ENCODE assay signal across 8 cellular contexts in genomic region chr9:120869360-120869687, GRCh38.
DNase-seq lines count a peak whose midpoint lies in the region; ATAC-seq and TF ChIP-seq lines count a peak whose summit lies in the region.

No MANE protein-coding gene starts in this region.

- H3K27me3 ChIP-seq in BLaER1: no peaks in the 10 kb centered on the region
- H3K27me3 ChIP-seq in OCI-LY3 (ENCODE audit: low read depth, low read length): no peaks in the 10 kb centered on the region
- H3K27me3 ChIP-seq in endocrine pancreas (ENCODE audit: control insufficient read depth, insufficient read depth, low read length): no peaks in the 10 kb centered on the region

- peak overlapping the region; percentile 66 for H3K9ac ChIP-seq in BLaER1
- no peak overlapping the region for H3K9ac ChIP-seq in OCI-LY3 (ENCODE audit: low read length)
- peak overlapping the region; percentile 60 for H3K9ac ChIP-seq in endocrine pancreas (ENCODE audit: control insufficient read depth, insufficient read depth, low read length)

- H3K4me1 Mint-ChIP-seq in nephron progenitor cell: peaks cover 36% of the 10 kb centered on the region

- H3K9me3 ChIP-seq in BLaER1 (no peaks in the 10 kb centered on the region), OCI-LY3 (ENCODE audit: insufficient read depth, low read length) (no peaks in the 10 kb centered on the region), endocrine pancreas (ENCODE audit: control insufficient read depth, low read length) (no peaks in the 10 kb centered on the region)

- H3K4me3 ChIP-seq in BLaER1 (peak overlapping the region; percentile 64), OCI-LY3 (ENCODE audit: low read length) (peak overlapping the region; percentile 64), endocrine pancreas (ENCODE audit: control insufficient read depth, insufficient read depth, low read length) (no peak overlapping the region)

- H3K4me1 ChIP-seq in BLaER1 (peaks cover 34% of the 10 kb centered on the region), OCI-LY3 (ENCODE audit: low read length) (peaks cover 11% of the 10 kb centered on the region), endocrine pancreas (ENCODE audit: control insufficient read depth, insufficient read depth, low read length) (no peaks in the 10 kb centered on the region)

- H3K36me3 Mint-ChIP-seq in nephron progenitor cell (ENCODE audit: low read depth): peaks cover 29% of the 10 kb centered on the region

- H3K27ac Mint-ChIP-seq in nephron progenitor cell: no peak overlapping the region

- TF ChIP-seq CTCF in OCI-LY3 (IDR thresholded peaks at IDR 0.05; ENCODE audit: low read depth, low read length) (no peak), nephron progenitor cell (IDR thresholded peaks at IDR 0.05) (peak; percentile 0)

- peak overlapping the region; percentile 90 for H3K4me2 ChIP-seq in BLaER1
- peak overlapping the region; percentile 62 for H3K4me2 ChIP-seq in OCI-LY3 (ENCODE audit: low read length)

- DNase-seq in nephron progenitor cell: no peak
- DNase-seq in AG08396 (ENCODE audit: low spot score): no peak

- H3K27ac ChIP-seq in BLaER1: peak overlapping the region; percentile 59
- no peak overlapping the region; the same call in 1 of the 2 replicates for H3K27ac ChIP-seq in OCI-LY3 (ENCODE audit: low read length)

- no peaks in the 10 kb centered on the region for H3K9me3 Mint-ChIP-seq in nephron progenitor cell

- H4K20me1 ChIP-seq in BLaER1: no peaks in the 10 kb centered on the region
- no peaks in the 10 kb centered on the region for H4K20me1 ChIP-seq in OCI-LY3 (ENCODE audit: insufficient read depth, low read length)

- peaks cover 81% of the 10 kb centered on the region for H3K36me3 ChIP-seq in BLaER1
- peaks cover 56% of the 10 kb centered on the region for H3K36me3 ChIP-seq in OCI-LY3 (replicated peaks; ENCODE audit: low read depth, low read length)
- H3K36me3 ChIP-seq in endocrine pancreas (ENCODE audit: control insufficient read depth, insufficient read depth, low read length): no peaks in the 10 kb centered on the region

- peak overlapping the region; percentile 84 for H3K4me3 Mint-ChIP-seq in nephron progenitor cell

- H3K27me3 Mint-ChIP-seq in nephron progenitor cell (ENCODE audit: low read depth, poor library complexity): peaks cover 16% of the 10 kb centered on the region

- H2AFZ ChIP-seq in OCI-LY3 (ENCODE audit: low read depth, low read length): no peak overlapping the region

- ATAC-seq in HG02852 (IDR thresholded peaks at IDR 0.05; ENCODE audit: unreplicated experiment): no peak
- no peak for ATAC-seq in HG02870 (IDR thresholded peaks at IDR 0.05; ENCODE audit: unreplicated experiment)
- ATAC-seq in HG03457 (IDR thresholded peaks at IDR 0.05; ENCODE audit: unreplicated experiment): no peak

- H3K79me2 ChIP-seq in OCI-LY3 (ENCODE audit: low read length): no peaks in the 10 kb centered on the region
